ENCODE assay signal across 11 cellular contexts in the genomic region with DNA sequence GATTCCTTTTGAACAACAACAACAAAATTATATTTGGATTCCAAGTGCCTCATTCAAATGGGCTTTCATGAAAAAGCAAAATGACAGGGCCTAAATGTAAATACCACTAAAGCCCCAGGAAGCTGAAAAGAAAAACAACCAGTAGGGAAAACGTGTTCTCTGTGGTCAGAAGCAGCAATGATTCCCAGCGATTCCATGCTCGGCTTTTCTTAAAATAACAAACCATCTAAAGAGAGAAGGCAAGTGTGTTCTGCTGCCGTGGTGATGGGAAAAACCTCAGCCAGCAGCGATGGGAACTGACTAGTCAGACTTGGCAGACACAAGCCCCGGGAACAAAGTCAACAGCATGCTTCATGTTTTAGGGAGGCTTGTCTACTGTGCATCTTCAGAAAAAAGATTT.
DNase-seq lines count a peak whose midpoint lies in the region; ATAC-seq, FAIRE-seq and TF ChIP-seq lines count a peak whose summit lies in the region.
"Had no signal": no experiment of that assay in that cellular context is flagged by ENCODE, and none has a peak within 500 bp of the region (broad histone marks: within the 10 kb centered on the region; RNA-seq: fewer than 3 reads in every experiment).

No MANE protein-coding gene starts in this region.

- POLR2A ChIA-PET in endothelial cell of umbilical vein (lab: Charles Lee), result no interaction called here

- no peak for ATAC-seq in esophagus mucosa

- H3K36me3 Mint-ChIP-seq in CD14-positive monocyte, result no peaks in the 10 kb centered on the region

- H3K4me3 Mint-ChIP-seq in CD14-positive monocyte, result no peak overlapping the region
- H3K4me3 Mint-ChIP-seq: activated naive CD4-positive, alpha-beta T cell treated with anti-CD3 and anti-CD28 coated beads, Interleukin-2, amount 50 U/mL, for 24 hours had no signal

- H3K9ac ChIP-seq in endothelial cell of umbilical vein (replicated peaks; ENCODE audit: extremely low read depth, insufficient read depth, low read length), result peak overlapping the region; percentile 24

- TF ChIP-seq POLR2A in endothelial cell of umbilical vein (IDR thresholded peaks at IDR 0.05; ENCODE audit: low read depth, low read length), result no peak

- FAIRE-seq in endothelial cell of umbilical vein (lab: Jason Lieb, UNC), result peak; percentile 80
- no peak for FAIRE-seq in urothelium cell line (lab: Jason Lieb, UNC)

- peak overlapping the region; percentile 37 for H3K4me2 ChIP-seq in endothelial cell of umbilical vein (ENCODE audit: insufficient read depth, low read length)

- BruUV-seq in endothelial cell of umbilical vein (replicated peaks; lab: Mats Ljungman, UMichigan), result no TSS peak

- dilution Hi-C loops in endothelial cell of umbilical vein (cut with MboI; ENCODE audit: extremely low pct_ligation_motif_present, low sequenced_read_pairs), result no loop called here

- H4K20me1 ChIP-seq in endothelial cell of umbilical vein (replicated peaks; ENCODE audit: control insufficient read depth, extremely low read depth, insufficient read depth, low read length), result no peaks in the 10 kb centered on the region

- H3K27ac Mint-ChIP-seq in CD14-positive monocyte, result no peak overlapping the region
- H3K27ac Mint-ChIP-seq: activated naive CD4-positive, alpha-beta T cell treated with anti-CD3 and anti-CD28 coated beads, Interleukin-2, amount 50 U/mL, for 24 hours had no signal

- CTCF ChIA-PET in endothelial cell of umbilical vein (lab: Charles Lee), result interaction anchor here (1.4 kb wide), 1 partner anchor 30 kb away, joined by 4 read pairs; no protein-coding TSS in a partner anchor

- H3K4me3 ChIP-seq in endothelial cell of umbilical vein (replicated peaks in 1 of 3; ENCODE audit: insufficient read depth in 1 of 3, low read depth in 1 of 3, low read length in 3 of 3) (no peak overlapping the region), mesodermal cell (ENCODE audit: extremely low read depth, insufficient read depth, low read length, poor library complexity, severe bottlenecking) (no peak overlapping the region)

- peaks cover 27% of the 10 kb centered on the region for H3K79me2 ChIP-seq in endothelial cell of umbilical vein (ENCODE audit: control insufficient read depth, insufficient read depth, low read length)

- H3K27me3 Mint-ChIP-seq in CD14-positive monocyte (ENCODE audit: low read depth in 3 of 3), result peaks cover 0 to 2% (median under 1%) of the 10 kb centered on the region in 3 donors
- H3K27me3 Mint-ChIP-seq: activated naive CD4-positive, alpha-beta T cell treated with anti-CD3 and anti-CD28 coated beads, Interleukin-2, amount 50 U/mL, for 24 hours had no signal

- intact Hi-C loops in endothelial cell of umbilical vein (cut with micrococcal nuclease) (no loop called here), CD14-positive monocyte (cut with micrococcal nuclease) (no loop called here)

- no peak for TF ChIP-seq CTCF in endothelial cell of umbilical vein (IDR thresholded peaks at IDR 0.05; ENCODE audit: extremely low read depth in 1 of 2, insufficient read depth in 1 of 2, low read depth in 1 of 2, low read length in 2 of 2)
- no peak for TF ChIP-seq CTCF in CD14-positive monocyte (IDR thresholded peaks at IDR 0.05)

- H3K9me3 ChIP-seq in endothelial cell of umbilical vein (replicated peaks; ENCODE audit: control insufficient read depth, insufficient read depth, low read length), result no peaks in the 10 kb centered on the region
- H3K9me3 ChIP-seq in mesodermal cell (ENCODE audit: control insufficient read depth, low read length), result peaks cover 4% of the 10 kb centered on the region

- H3K27me3 ChIP-seq in endothelial cell of umbilical vein (ENCODE audit: control insufficient read depth in 2 of 2, insufficient read depth in 2 of 2, low read length in 2 of 2), result no peaks in the 10 kb centered on the region

- peaks cover 23% of the 10 kb centered on the region for H3K4me1 ChIP-seq in endothelial cell of umbilical vein (ENCODE audit: control insufficient read depth, extremely low read depth, insufficient read depth, low read length)
- peaks cover 14% of the 10 kb centered on the region for H3K4me1 ChIP-seq in mesodermal cell (ENCODE audit: control insufficient read depth, insufficient read depth, low read length, poor library complexity, severe bottlenecking)

- H3K36me3 ChIP-seq in endothelial cell of umbilical vein (ENCODE audit: control insufficient read depth in 2 of 2, extremely low read depth in 1 of 2, insufficient read depth in 2 of 2, low read length in 2 of 2) (no peaks in the 10 kb centered on the region), mesodermal cell (ENCODE audit: control insufficient read depth, insufficient read depth, low read length) (no peaks in the 10 kb centered on the region)

- H2AFZ ChIP-seq in endothelial cell of umbilical vein (ENCODE audit: low read depth, low read length), result peak overlapping the region; percentile 28

- H3K9me1 ChIP-seq in endothelial cell of umbilical vein (replicated peaks; ENCODE audit: control insufficient read depth, extremely low read depth, insufficient read depth, low read length), result no peaks in the 10 kb centered on the region

- peaks cover 2% of the 10 kb centered on the region for H3K4me1 Mint-ChIP-seq in CD14-positive monocyte

- H3K9me3 Mint-ChIP-seq in CD14-positive monocyte, result peaks cover 0 to 3% (median 2%) of the 10 kb centered on the region in 7 donors

- WGBS in mesodermal cell (ENCODE audit: insufficient coverage in 2 of 2), 2 experiments, result 63 to 69% methylated on average over 3 of the region's 6 CpGs

- H3K27ac ChIP-seq in endothelial cell of umbilical vein (ENCODE audit: insufficient read depth, low read depth, low read length), result peak overlapping the region; percentile 23
- H3K27ac ChIP-seq in mesodermal cell (ENCODE audit: low read depth, low read length, severe bottlenecking), result peak overlapping the region; percentile 84
- H3K27ac ChIP-seq: 22Rv1 had no signal

- peak; percentile 13 for DNase-seq in NCI-H1092 treated with DMSO at 0.1 percent for 48 hours (lab: John Stamatoyannopoulos, UW)
- DNase-seq in NCI-H1092 (lab: John Stamatoyannopoulos, UW), result no peak
- DNase-seq in endothelial cell of umbilical vein (ENCODE audit: low read depth, low spot score), result peak; percentile 90
- peak; percentile 23 for DNase-seq in urothelium cell line (ENCODE audit: low spot score)
- DNase-seq in stimulated activated naive CD4-positive, alpha-beta T cell treated with Interleukin-2 at 50 U/mL for 16 hours (lab: John Stamatoyannopoulos, UW), result no peak
- no peak for DNase-seq in CD14-positive monocyte (ENCODE audit: low spot score)
- DNase-seq: stimulated activated CD4-positive, alpha-beta T cell treated with anti-CD3 and anti-CD28 coated beads, Interleukin-1b, Interleukin-23, amount 100 ng/mL, for 48 hours had no signal

TF ChIP-seq in endothelial cell of umbilical vein, 7 proteins besides CTCF, POLR2A, EP300 and RAD21:
- TF ChIP-seq FOS (IDR thresholded peaks at IDR 0.05; ENCODE audit: borderline replicate concordance, insufficient read depth, low read length) (no peak), POLR2AphosphoS5 (IDR thresholded peaks at IDR 0.05; ENCODE audit: insufficient read depth, low read depth, low read length) (no peak), MYC (IDR thresholded peaks at IDR 0.05; ENCODE audit: low read depth, low read length) (no peak), JUN (IDR thresholded peaks at IDR 0.05; ENCODE audit: borderline replicate concordance, insufficient read depth, insufficient read length, low read depth) (no peak), GATA2 (IDR thresholded peaks at IDR 0.05; ENCODE audit: insufficient read depth, insufficient read length, low read depth, low read length) (no peak), EZH2 (IDR thresholded peaks at IDR 0.05; ENCODE audit: borderline replicate concordance, low read depth, low read length, severe bottlenecking) (no peak)
- TF ChIP-seq, protein P1, sequence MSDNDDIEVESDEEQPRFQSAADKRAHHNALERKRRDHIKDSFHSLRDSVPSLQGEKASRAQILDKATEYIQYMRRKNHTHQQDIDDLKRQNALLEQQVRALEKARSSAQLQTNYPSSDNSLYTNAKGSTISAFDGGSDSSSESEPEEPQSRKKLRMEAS (IDR thresholded peaks at IDR 0.05; ENCODE audit: insufficient read depth, insufficient read length), result no peak
TF ChIP-seq in endothelial cell of umbilical vein: peak in this region for 0.

Comparison
In these comparisons a context has a peak if more than half of its experiments do, and no peak if none do; other contexts are left out.
1. DNase-seq: peak in NCI-H1092 treated with DMSO at 0.1 percent for 48 hours (single experiment), endothelial cell of umbilical vein (single experiment) and urothelium cell line (single experiment); none in NCI-H1092 (single experiment), stimulated activated naive CD4-positive, alpha-beta T cell treated with Interleukin-2 at 50 U/mL for 16 hours (single experiment) and CD14-positive monocyte (single experiment).